In genomic region chr19:5340637-5341447, GRCh38 we compare ENCODE assay signal across 8 cellular contexts. TPM values are rescaled to one million over a fixed set of nuclear protein-coding genes. Genes with fewer than 3 reads are reported as not detected.
DNase-seq lines count a peak whose midpoint lies in the region; ATAC-seq, FAIRE-seq and TF ChIP-seq lines count a peak whose summit lies in the region.

PTPRS (minus strand) TSS chr19:5340812; CDS start chr19:5286140, 54,672 bp downstream.

- peak within 1 kb of the TSS; percentile 48 to 76 (median 64) for H3K4me3 ChIP-seq in breast epithelium
- peak within 1 kb of the TSS; percentile 71; the same call in 1 of the 2 replicates for H3K4me3 ChIP-seq in iPS-20b (ENCODE audit: low read length)
- H3K4me3 ChIP-seq in skeletal muscle tissue (ENCODE audit: low read length in 3 of 3): peak within 1 kb of the TSS in 2 of 3 donors; percentile 51 to 67

- TF ChIP-seq CTCF in VCaP (conservative IDR thresholded peaks at IDR 0.05) (no peak), breast epithelium (IDR thresholded peaks at IDR 0.05) (no peak)

- H3K36me3 ChIP-seq in breast epithelium (no peaks in the 10 kb centered on the region), iPS-20b (ENCODE audit: insufficient read depth, low read depth, low read length) (no peaks in the 10 kb centered on the region), skeletal muscle tissue (ENCODE audit: control insufficient read depth in 3 of 3, insufficient read depth in 3 of 3, low read length in 3 of 3) (no peaks in the 10 kb centered on the region)

- FAIRE-seq in GM12891 (lab: Jason Lieb, UNC): peak; percentile 78

- DNase-seq in GM12891 (ENCODE audit: insufficient read length, low spot score): peak; percentile 86
- DNase-seq in NCI-H146 (lab: John Stamatoyannopoulos, UW): peak; percentile 78
- DNase-seq in breast epithelium (ENCODE audit: low spot score in 2 of 2): peak; percentile 59 to 71

- intact Hi-C loops in breast epithelium (cut with DNase I; ENCODE audit: low total_unique reads): no loop called here

- TF ChIP-seq POLR2A in GM12891 (IDR thresholded peaks at IDR 0.05; ENCODE audit: low read depth, low read length) (no peak), breast epithelium (IDR thresholded peaks at IDR 0.05) (no peak)

- H3K9ac ChIP-seq in iPS-20b (ENCODE audit: low read depth, low read length) (peak within 1 kb of the TSS; percentile 85), skeletal muscle tissue (ENCODE audit: low read depth in 1 of 3, low read length in 3 of 3) (peak within 1 kb of the TSS in 1 of 3 donors; percentile 16)

- peak within 1 kb of the TSS; percentile 68 for H3K27ac ChIP-seq in VCaP
- H3K27ac ChIP-seq in breast epithelium: no peak within 1 kb of the TSS
- H3K27ac ChIP-seq in iPS-20b (ENCODE audit: low read length): peak within 1 kb of the TSS; percentile 87
- no peak within 1 kb of the TSS for H3K27ac ChIP-seq in skeletal muscle tissue (ENCODE audit: low read depth, low read length)

- no peak for ATAC-seq in GM18498 (IDR thresholded peaks at IDR 0.05; ENCODE audit: unreplicated experiment)
- no peak for ATAC-seq in HG03520 (IDR thresholded peaks at IDR 0.05; ENCODE audit: unreplicated experiment)

- H3K4me1 ChIP-seq in breast epithelium: peaks cover 0 to 6% of the 10 kb centered on the region in 2 donors
- H3K4me1 ChIP-seq in iPS-20b (ENCODE audit: insufficient read depth, low read length): peaks cover 17% of the 10 kb centered on the region
- H3K4me1 ChIP-seq in skeletal muscle tissue (ENCODE audit: control insufficient read depth in 3 of 3, insufficient read depth in 3 of 3, low read length in 3 of 3): peaks cover 0 to 5% (median 0%) of the 10 kb centered on the region in 3 donors

- peaks cover 3 to 29% of the 10 kb centered on the region in 2 donors for H3K27me3 ChIP-seq in breast epithelium
- peaks cover 24% of the 10 kb centered on the region for H3K27me3 ChIP-seq in iPS-20b (ENCODE audit: insufficient read depth, low read length)
- H3K27me3 ChIP-seq in skeletal muscle tissue (ENCODE audit: control insufficient read depth in 3 of 3, insufficient read depth in 3 of 3, low read length in 3 of 3): peaks cover 32 to 43% (median 33%) of the 10 kb centered on the region in 3 donors

- H3K9me3 ChIP-seq in breast epithelium: no peaks in the 10 kb centered on the region
- H3K9me3 ChIP-seq in iPS-20b (ENCODE audit: insufficient read depth, low read depth, low read length): no peaks in the 10 kb centered on the region
- H3K9me3 ChIP-seq in skeletal muscle tissue (ENCODE audit: control insufficient read depth in 3 of 3, low read length in 3 of 3): no peaks in the 10 kb centered on the region

TF ChIP-seq in GM12891, 5 proteins besides CTCF, POLR2A, EP300 and RAD21:
- TF ChIP-seq POLR2AphosphoS5 (IDR thresholded peaks at IDR 0.05; ENCODE audit: low read depth, low read length) (no peak), TAF1 (IDR thresholded peaks at IDR 0.05; ENCODE audit: low read depth, low read length) (no peak), POU2F2 (IDR thresholded peaks at IDR 0.05; ENCODE audit: low read depth, low read length) (no peak), PAX5 (IDR thresholded peaks at IDR 0.05; ENCODE audit: insufficient read depth, low read length, severe bottlenecking) (no peak)
TF ChIP-seq in GM12891: peak in this region for 0.

RNA-seq across cellular contexts. Expression of gene PTPRS, which starts in this region (rescaled TPM):
- polyA plus RNA-seq in GM12891 (2012; ENCODE audit: low read depth, missing spikeins): 7.4 TPM
- total RNA-seq in breast epithelium: 100 to 1,000 TPM; 111 to 603 (median 114) TPM
- 79.9 TPM for total RNA-seq in skeletal muscle tissue

Comparison
In these comparisons a context has a peak if more than half of its experiments do, and no peak if none do; other contexts are left out.
1. H3K27ac ChIP-seq: peak in VCaP (single experiment) and iPS-20b (single experiment); none in breast epithelium (0 of 2) and skeletal muscle tissue (single experiment).
2. Peak in every context shown above with its lines, with median percentiles within 50 percentile points of each other: DNase-seq and H3K4me3 ChIP-seq.